24 cellular contexts compared by ENCODE assay signal in genomic region chr12:65465766-65466547, GRCh38.
DNase-seq lines count a peak whose midpoint lies in the region; ATAC-seq and TF ChIP-seq lines count a peak whose summit lies in the region.
"Had no signal": no experiment of that assay in that cellular context is flagged by ENCODE, and none has a peak within 500 bp of the region (broad histone marks: within the 10 kb centered on the region; RNA-seq: fewer than 3 reads in every experiment).

No MANE protein-coding gene starts in this region.

- no TSS peak for BruUV-seq in IMR-90 (replicated peaks; lab: Mats Ljungman, UMichigan)

- no peak overlapping the region for H2BK5ac ChIP-seq in IMR-90 (ENCODE audit: low read depth, low read length, poor library complexity, severe bottlenecking)

- peak overlapping the region; percentile 12; the same call in 1 of the 2 replicates for H4K91ac ChIP-seq in IMR-90 (ENCODE audit: insufficient read depth, low read depth, low read length)

- peak overlapping the region; percentile 10; the same call in 1 of the 2 replicates for H3K4ac ChIP-seq in IMR-90 (ENCODE audit: low read depth, low read length)

- peak overlapping the region; percentile 14; the same call in 1 of the 2 replicates for H2BK120ac ChIP-seq in IMR-90 (ENCODE audit: low read depth, low read length)

- DNase-seq in AG04450 (ENCODE audit: low read depth, low spot score) (no peak), IMR-90 (no peak), hepatocyte (ENCODE audit: low spot score) (no peak), thyroid gland (no peak), NCI-H2227 treated with DMSO at 0.1 percent for 48 hours (lab: John Stamatoyannopoulos, UW) (no peak)
- no peak for DNase-seq in activated CD4-positive, CD25-positive, alpha-beta regulatory T cell treated with anti-CD3 and anti-CD28 coated beads, Interleukin-2, amount 50 U/mL, for 72 hours
- DNase-seq in activated naive CD4-positive, alpha-beta T cell treated with anti-CD3 and anti-CD28 coated beads, Interleukin-2, amount 50 U/mL, for 16 hours = no peak
- DNase-seq: 8988T; CD4-positive, CD25-positive, alpha-beta regulatory T cell; DMS153; GM23248; H7; Karpas-422; NCI-H1092 treated with DMSO at 0.1 percent for 48 hours; NCI-H1436; NCI-H187; NCI-H2081 treated with DMSO at 0.1 percent for 48 hours; NCI-H2171; NCI-H524 treated with DMSO at 0.1 percent for 48 hours; NCI-H774; SJCRH30 had no signal

- TF ChIP-seq POLR2A in IMR-90 (IDR thresholded peaks at IDR 0.05; ENCODE audit: low read depth, low read length) (no peak), thyroid gland (IDR thresholded peaks at IDR 0.05) (no peak)

- POLR2A ChIA-PET in AG04450 (lab: Yijun Ruan, JAX) = no interaction called here
- POLR2A ChIA-PET in IMR-90 (lab: Charles Lee; ENCODE audit: unreplicated experiment) = no interaction called here

- H3K36me3 ChIP-seq in IMR-90 (ENCODE audit: control insufficient read depth, insufficient read depth, low read length) (peaks cover 4% of the 10 kb centered on the region), hepatocyte (replicated peaks; ENCODE audit: insufficient read depth, low read depth) (no peaks in the 10 kb centered on the region), neural cell (ENCODE audit: insufficient read depth, low read length) (no peaks in the 10 kb centered on the region), thyroid gland (no peaks in the 10 kb centered on the region)
- H3K36me3 ChIP-seq: BLaER1, SJCRH30 had no signal

- peaks cover 3% of the 10 kb centered on the region for H3K9me1 ChIP-seq in IMR-90 (ENCODE audit: insufficient read depth, low read length)

- TF ChIP-seq CTCF in AG04450 (IDR thresholded peaks at IDR 0.05; ENCODE audit: low read depth, low read length) (no peak), IMR-90 (conservative IDR thresholded peaks at IDR 0.05; ENCODE audit: low read depth, low read length) (no peak), hepatocyte (IDR thresholded peaks at IDR 0.05; ENCODE audit: poor library complexity) (no peak), neural cell (IDR thresholded peaks at IDR 0.05; ENCODE audit: poor library complexity, severe bottlenecking) (no peak), thyroid gland (IDR thresholded peaks at IDR 0.05) (no peak)

- CTCF ChIA-PET in AG04450 (lab: Charles Lee) (no interaction called here), IMR-90 (lab: Yijun Ruan, JAX) (no interaction called here)

- peak overlapping the region; percentile 26; the same call in 1 of the 2 replicates for H3K18ac ChIP-seq in IMR-90 (ENCODE audit: low read depth, low read length)

- H2AK5ac ChIP-seq in IMR-90 (ENCODE audit: low read depth, low read length) = 0 out of 2 replicates have a peak overlapping the region, but pooled peaks have one; percentile 2

- H3K9me3 ChIP-seq in AG04450 (ENCODE audit: control insufficient read depth, insufficient read depth, low read length) (no peaks in the 10 kb centered on the region; the same call in 1 of the 2 replicates), IMR-90 (ENCODE audit: control insufficient read depth, insufficient read depth, low read length) (no peaks in the 10 kb centered on the region), hepatocyte (ENCODE audit: low read depth) (no peaks in the 10 kb centered on the region), neural cell (ENCODE audit: low read length) (no peaks in the 10 kb centered on the region), thyroid gland (no peaks in the 10 kb centered on the region)
- H3K9me3 ChIP-seq: BLaER1, SJCRH30 had no signal

- H4K20me1 ChIP-seq in IMR-90 (ENCODE audit: insufficient read depth, low read length) = no peaks in the 10 kb centered on the region
- H4K20me1 ChIP-seq in hepatocyte (ENCODE audit: insufficient read depth, poor library complexity, severe bottlenecking) = no peaks in the 10 kb centered on the region
- H4K20me1 ChIP-seq in neural cell (ENCODE audit: insufficient read depth) = no peaks in the 10 kb centered on the region
- H4K20me1 ChIP-seq: BLaER1 had no signal

- peak overlapping the region in 1 of 2 experiments; percentile 10; a peak in 1 of 4 replicates for H4K8ac ChIP-seq in IMR-90 (ENCODE audit: low read depth in 2 of 2, low read length in 2 of 2)

- no peak for ATAC-seq in IMR-90 (ENCODE audit: low read depth)
- ATAC-seq: Right ventricle myocardium inferior had no signal

- no peaks in the 10 kb centered on the region for H3K79me2 ChIP-seq in hepatocyte
- no peaks in the 10 kb centered on the region for H3K79me2 ChIP-seq in neural cell (replicated peaks; ENCODE audit: insufficient read depth, low read length)

- WGBS in IMR-90 (ENCODE audit: extremely low coverage in 2 of 2, insufficient read length in 1 of 2), 2 experiments = 86% methylated on average over 1 of the region's 9 CpGs; no CpG with 5 or more reads in 1 of the 2 experiments
- WGBS in hepatocyte (ENCODE audit: low lambda C conversion rate, missing lambda C conversion rate) = 83% methylated on average over 9 of the region's 9 CpGs
- 87 to 89% methylated on average over 9 of the region's 9 CpGs for WGBS in thyroid gland, 2 donors

- H3K23ac ChIP-seq in IMR-90 (ENCODE audit: low read depth, low read length) = peak overlapping the region; percentile 3; the same call in 1 of the 2 replicates

- peaks cover 0 to 11% of the 10 kb centered on the region in 2 experiments; a peak in 3 of 4 replicates for H3K79me1 ChIP-seq in IMR-90 (ENCODE audit: low read depth in 1 of 2, low read length in 2 of 2)

- no peak overlapping the region for H2BK20ac ChIP-seq in IMR-90 (ENCODE audit: low read depth, low read length)

- no peak overlapping the region for H3K14ac ChIP-seq in IMR-90 (replicated peaks; ENCODE audit: low read depth, low read length)

- no peak overlapping the region for H2BK15ac ChIP-seq in IMR-90 (ENCODE audit: low read depth, low read length)

- H3K4me3 ChIP-seq in AG04450 (ENCODE audit: low read depth, low read length) (no peak overlapping the region), IMR-90 (ENCODE audit: insufficient read depth, low read depth, low read length) (no peak overlapping the region), hepatocyte (no peak overlapping the region), neural cell (ENCODE audit: low read length) (no peak overlapping the region), thyroid gland (replicated peaks in 1 of 3) (no peak overlapping the region)
- H3K4me3 ChIP-seq: BLaER1, GM23248, SJCRH30 had no signal

- TF ChIP-seq RAD21 in IMR-90 (IDR thresholded peaks at IDR 0.05; ENCODE audit: low read length) (no peak), neural cell (conservative IDR thresholded peaks at IDR 0.05) (no peak)

- in situ Hi-C loops in IMR-90 (cut with MboI; ENCODE audit: low sequenced_read_pairs) = no loop called here

- H3K27ac ChIP-seq in AG04450 (ENCODE audit: low read depth, low read length) (peak overlapping the region; percentile 21), IMR-90 (ENCODE audit: insufficient read depth, low read length) (no peak overlapping the region; the same call in 1 of the 2 replicates), hepatocyte (peak overlapping the region; percentile 64), neural cell (ENCODE audit: low read length) (no peak overlapping the region), thyroid gland (no peak overlapping the region)
- H3K27ac ChIP-seq: BLaER1, GM23248, SJCRH30 had no signal

- H2AFZ ChIP-seq in IMR-90 (replicated peaks; ENCODE audit: low read length, poor library complexity) (no peak overlapping the region), hepatocyte (no peak overlapping the region), neural cell (ENCODE audit: low read depth, low read length) (no peak overlapping the region)
- H2AFZ ChIP-seq: GM23248 had no signal

- 0 out of 2 replicates have a peak overlapping the region, but pooled peaks have one; percentile 17 for H4K5ac ChIP-seq in IMR-90 (ENCODE audit: low read depth, low read length)

- dilution Hi-C loops in IMR-90 (cut with HindIII; ENCODE audit: low sequenced_read_pairs, unreplicated experiment) = no loop called here

- intact Hi-C loops in IMR-90 (cut with micrococcal nuclease) = loop anchor here (10.0 kb wide), 1 partner anchor 141 kb away; no protein-coding TSS in a partner anchor
- intact Hi-C loops in thyroid gland (cut with DNase I) = no loop called here

- peaks cover 17% of the 10 kb centered on the region for H3K4me1 ChIP-seq in IMR-90 (ENCODE audit: control insufficient read depth, insufficient read depth, low read length)
- peaks cover 23% of the 10 kb centered on the region for H3K4me1 ChIP-seq in hepatocyte (ENCODE audit: insufficient read depth)
- H3K4me1 ChIP-seq in thyroid gland = no peaks in the 10 kb centered on the region
- H3K4me1 ChIP-seq: BLaER1 had no signal

- no peaks in the 10 kb centered on the region for H3K27me3 ChIP-seq in AG04450 (ENCODE audit: control insufficient read depth, insufficient read depth, low read length)
- no peaks in the 10 kb centered on the region for H3K27me3 ChIP-seq in IMR-90 (ENCODE audit: control insufficient read depth, insufficient read depth, low read length)
- H3K27me3 ChIP-seq in hepatocyte = no peaks in the 10 kb centered on the region
- no peaks in the 10 kb centered on the region for H3K27me3 ChIP-seq in neural cell (ENCODE audit: insufficient read depth, low read depth, low read length)
- H3K27me3 ChIP-seq in thyroid gland = no peaks in the 10 kb centered on the region
- H3K27me3 ChIP-seq: BLaER1, SJCRH30 had no signal

- no peak overlapping the region for H3K4me2 ChIP-seq in IMR-90 (ENCODE audit: low read depth, low read length)
- no peak overlapping the region for H3K4me2 ChIP-seq in hepatocyte
- H3K4me2 ChIP-seq in neural cell (ENCODE audit: low read length) = no peak overlapping the region
- H3K4me2 ChIP-seq: BLaER1 had no signal

- H3K9me2 ChIP-seq in hepatocyte (replicated peaks; ENCODE audit: insufficient read depth) (no peaks in the 10 kb centered on the region), neural cell (ENCODE audit: insufficient read depth, low read length) (no peaks in the 10 kb centered on the region)

- no peak overlapping the region for H3K56ac ChIP-seq in IMR-90 (ENCODE audit: extremely low read depth, insufficient read depth, low read length)

- H3K9ac ChIP-seq in IMR-90 (ENCODE audit: low read depth, low read length) = no peak overlapping the region
- H3K9ac ChIP-seq in neural cell (ENCODE audit: low read length) = no peak overlapping the region
- H3K9ac ChIP-seq: BLaER1, GM23248 had no signal

- H3F3A ChIP-seq in neural cell (ENCODE audit: insufficient read depth, low read length, poor library complexity, severe bottlenecking) = no peaks in the 10 kb centered on the region

- peak; percentile 78 for TF ChIP-seq EP300 in neural cell (conservative IDR thresholded peaks at IDR 0.05; ENCODE audit: poor library complexity, severe bottlenecking)

- no peak overlapping the region for H2AK9ac ChIP-seq in IMR-90 (replicated peaks; ENCODE audit: low read depth, low read length, poor library complexity)

TF ChIP-seq in IMR-90, 13 proteins besides CTCF, POLR2A, EP300 and RAD21 (continues in another document):
- no peak for TF ChIP-seq CEBPB (IDR thresholded peaks at IDR 0.05; ENCODE audit: low read depth, low read length)
- TF ChIP-seq BHLHE40 (IDR thresholded peaks at IDR 0.05; ENCODE audit: low read depth, low read length) = no peak
- no peak for TF ChIP-seq MXI1 (IDR thresholded peaks at IDR 0.05; ENCODE audit: borderline replicate concordance, low read depth, low read length)

TF ChIP-seq in neural cell, 6 proteins besides CTCF, POLR2A, EP300 and RAD21 (continues in another document):
- no peak for TF ChIP-seq SMC3 (conservative IDR thresholded peaks at IDR 0.05; ENCODE audit: poor library complexity)
- no peak for TF ChIP-seq MXI1 (conservative IDR thresholded peaks at IDR 0.05; ENCODE audit: poor library complexity, severe bottlenecking)
- peak; percentile 37 for TF ChIP-seq POLR2AphosphoS5 (IDR thresholded peaks at IDR 0.05)

Comparison
In these comparisons a context has a peak if more than half of its experiments do, and no peak if none do; other contexts are left out.
1. H3K27ac ChIP-seq: peak in AG04450 (single experiment) and hepatocyte (single experiment); none in IMR-90 (single experiment), neural cell (single experiment) and thyroid gland (0 of 3).